Comparison of ENCODE assay signal across 19 cellular contexts in genomic region chr13:20891768-20892167, GRCh38. TPM values are rescaled to one million over a fixed set of nuclear protein-coding genes. Genes with fewer than 3 reads are reported as not detected.
DNase-seq lines count a peak whose midpoint lies in the region; ATAC-seq and TF ChIP-seq lines count a peak whose summit lies in the region.
"Had no signal": no experiment of that assay in that cellular context is flagged by ENCODE, and none has a peak within 500 bp of the region (broad histone marks: within the 10 kb centered on the region; RNA-seq: fewer than 3 reads in every experiment).

No MANE protein-coding gene starts in this region.

- no peaks in the 10 kb centered on the region for H3K9me3 ChIP-seq in CD4-positive, alpha-beta memory T cell (ENCODE audit: control insufficient read depth in 1 of 2, low read length in 2 of 2)
- H3K9me3 ChIP-seq: BLaER1 had no signal

- H3K27me3 ChIP-seq in CD4-positive, alpha-beta memory T cell (ENCODE audit: insufficient read depth, low read length): no peaks in the 10 kb centered on the region
- H3K27me3 ChIP-seq: BLaER1 had no signal

- peak; percentile 19 for DNase-seq in activated CD4-positive, alpha-beta T cell treated with anti-CD3 and anti-CD28 coated beads, Interleukin-2, amount 10 ng/mL, durations not matched to agents 7 days and 5 days
- DNase-seq in activated CD4-positive, alpha-beta T cell treated with anti-CD3 and anti-CD28 coated beads, Interleukin-2, amount 50 U/mL, for 1 hour: no peak
- DNase-seq in CD4-positive, alpha-beta memory T cell: peak in 4 of 5 donors; percentile 43 to 51 (median 48)
- DNase-seq in WTC11 (ENCODE audit: low spot score): no peak
- no peak for DNase-seq in memory B cell (ENCODE audit: low spot score in 2 of 2)
- no peak for DNase-seq in mesothelial cell of epicardium (ENCODE audit: low spot score in 2 of 2, unreplicated experiment in 2 of 2)
- DNase-seq in NCI-H1694 (lab: John Stamatoyannopoulos, UW): no peak
- no peak for DNase-seq in NCI-H1092 (lab: John Stamatoyannopoulos, UW)
- DNase-seq: COR-L47; EL; HFFc6; NCI-H1092 treated with DMSO at 0.1 percent for 48 hours; NCI-H187; NCI-H2171; NCI-H446; NK-92 treated with Interleukin-12 subunit alpha and Interleukin-12 subunit beta, amount 100 ng/mL, for 24 hours; SHP77 treated with DMSO at 0.1 percent for 48 hours had no signal

- H3K4me3 Mint-ChIP-seq in activated CD4-positive, alpha-beta T cell treated with anti-CD3 and anti-CD28 coated beads, Interleukin-2, amount 10 ng/mL, durations not matched to agents 7 days and 5 days: no peak overlapping the region
- peak overlapping the region in 5 of 8 donors; percentile 13 to 57 (median 26) for H3K4me3 Mint-ChIP-seq in CD4-positive, alpha-beta memory T cell
- no peak overlapping the region for H3K4me3 Mint-ChIP-seq in WTC11
- H3K4me3 Mint-ChIP-seq in memory B cell: no peak overlapping the region
- no peak overlapping the region for H3K4me3 Mint-ChIP-seq in mesothelial cell of epicardium
- H3K4me3 Mint-ChIP-seq: HFFc6 had no signal

- peaks cover 21% of the 10 kb centered on the region for H3K4me1 Mint-ChIP-seq in activated CD4-positive, alpha-beta T cell treated with anti-CD3 and anti-CD28 coated beads, Interleukin-2, amount 10 ng/mL, durations not matched to agents 7 days and 5 days
- peaks cover 27 to 62% (median 38%) of the 10 kb centered on the region in 4 donors for H3K4me1 Mint-ChIP-seq in CD4-positive, alpha-beta memory T cell
- no peaks in the 10 kb centered on the region for H3K4me1 Mint-ChIP-seq in WTC11
- peaks cover 17% of the 10 kb centered on the region for H3K4me1 Mint-ChIP-seq in memory B cell
- no peaks in the 10 kb centered on the region for H3K4me1 Mint-ChIP-seq in mesothelial cell of epicardium

- peaks cover 3% of the 10 kb centered on the region for H3K36me3 Mint-ChIP-seq in activated CD4-positive, alpha-beta T cell treated with anti-CD3 and anti-CD28 coated beads, Interleukin-2, amount 10 ng/mL, durations not matched to agents 7 days and 5 days (ENCODE audit: low read depth)
- H3K36me3 Mint-ChIP-seq in CD4-positive, alpha-beta memory T cell: peaks cover 4 to 7% of the 10 kb centered on the region in 2 donors
- 0 out of 2 replicates have a peak, but pooled peaks cover 2% of the 10 kb centered on the region for H3K36me3 Mint-ChIP-seq in WTC11
- H3K36me3 Mint-ChIP-seq in memory B cell: peaks cover 13% of the 10 kb centered on the region
- peaks cover 6% of the 10 kb centered on the region for H3K36me3 Mint-ChIP-seq in mesothelial cell of epicardium

- intact Hi-C loops in CD4-positive, alpha-beta memory T cell (cut with micrococcal nuclease): no loop called here

- no peaks in the 10 kb centered on the region for H3K36me3 ChIP-seq in CD4-positive, alpha-beta memory T cell (ENCODE audit: insufficient read depth, low read length)

- H3K27ac Mint-ChIP-seq in activated CD4-positive, alpha-beta T cell treated with anti-CD3 and anti-CD28 coated beads, Interleukin-2, amount 10 ng/mL, durations not matched to agents 7 days and 5 days: peak overlapping the region; percentile 81
- peak overlapping the region in 4 of 7 donors; percentile 17 to 68 (median 47) for H3K27ac Mint-ChIP-seq in CD4-positive, alpha-beta memory T cell
- no peak overlapping the region for H3K27ac Mint-ChIP-seq in WTC11
- H3K27ac Mint-ChIP-seq in memory B cell: peak overlapping the region; percentile 18
- no peak overlapping the region for H3K27ac Mint-ChIP-seq in mesothelial cell of epicardium
- H3K27ac Mint-ChIP-seq: HFFc6 had no signal

- no peak overlapping the region for H3K27ac ChIP-seq in CD4-positive, alpha-beta memory T cell (ENCODE audit: low read depth, low read length)
- H3K27ac ChIP-seq: BLaER1, KMS-11 had no signal

- CTCF ChIA-PET in activated CD4-positive, alpha-beta T cell treated with anti-CD3 and anti-CD28 coated beads, Interleukin-2, amount 10 ng/mL, durations not matched to agents 7 days and 5 days (lab: Charles Lee): interaction anchor here (0.6 to 1.1 kb wide), 3 partner anchors 14 to 204 kb away, joined by 3 read pairs; no protein-coding TSS in a partner anchor
- CTCF ChIA-PET in CD4-positive, alpha-beta memory T cell (lab: Charles Lee; ENCODE audit: partially characterized antibody): interaction anchor here (0.7 to 1.9 kb wide), 6 partner anchors 8 to 399 kb away, joined by 3 to 7 read pairs (median 3); no protein-coding TSS in a partner anchor
- CTCF ChIA-PET in WTC11 (lab: Charles Lee): no interaction called here

- TF ChIP-seq CTCF in WTC11 (IDR thresholded peaks at IDR 0.05): no peak
- TF ChIP-seq CTCF in mesothelial cell of epicardium (IDR thresholded peaks at IDR 0.05; ENCODE audit: unreplicated experiment): no peak

- no peaks in the 10 kb centered on the region for H3K27me3 Mint-ChIP-seq in activated CD4-positive, alpha-beta T cell treated with anti-CD3 and anti-CD28 coated beads, Interleukin-2, amount 10 ng/mL, durations not matched to agents 7 days and 5 days
- no peaks in the 10 kb centered on the region for H3K27me3 Mint-ChIP-seq in CD4-positive, alpha-beta memory T cell
- H3K27me3 Mint-ChIP-seq in WTC11 (ENCODE audit: low read depth) (no peaks in the 10 kb centered on the region), memory B cell (no peaks in the 10 kb centered on the region), mesothelial cell of epicardium (ENCODE audit: low read depth) (no peaks in the 10 kb centered on the region)

- H3K4me1 ChIP-seq in CD4-positive, alpha-beta memory T cell (ENCODE audit: insufficient read depth, low read length): peaks cover 16% of the 10 kb centered on the region

- POLR2A ChIA-PET in activated CD4-positive, alpha-beta T cell treated with anti-CD3 and anti-CD28 coated beads, Interleukin-2, amount 10 ng/mL, durations not matched to agents 7 days and 5 days (lab: Charles Lee): no interaction called here
- POLR2A ChIA-PET in CD4-positive, alpha-beta memory T cell (lab: Charles Lee; ENCODE audit: partially characterized antibody): interaction anchor here (1.0 to 3.7 kb wide), 3 partner anchors 10 to 188 kb away, joined by 3 to 16 read pairs (median 6); partner anchors contain the start of genes IL17D and XPO4
- POLR2A ChIA-PET in WTC11 (lab: Charles Lee): interaction anchor here (0.6 kb wide), 1 partner anchor 21 kb away, joined by 3 read pairs; no protein-coding TSS in a partner anchor

- no peaks in the 10 kb centered on the region for H3K9me3 Mint-ChIP-seq in activated CD4-positive, alpha-beta T cell treated with anti-CD3 and anti-CD28 coated beads, Interleukin-2, amount 10 ng/mL, durations not matched to agents 7 days and 5 days
- no peaks in the 10 kb centered on the region for H3K9me3 Mint-ChIP-seq in CD4-positive, alpha-beta memory T cell
- H3K9me3 Mint-ChIP-seq in WTC11: no peaks in the 10 kb centered on the region
- no peaks in the 10 kb centered on the region for H3K9me3 Mint-ChIP-seq in memory B cell
- H3K9me3 Mint-ChIP-seq in mesothelial cell of epicardium: no peaks in the 10 kb centered on the region
- H3K9me3 Mint-ChIP-seq: HFFc6 had no signal

- ATAC-seq in WTC11: no peak
- no peak for ATAC-seq in memory B cell (ENCODE audit: low read depth)

- H3K4me3 ChIP-seq in CD4-positive, alpha-beta memory T cell (ENCODE audit: low read length in 2 of 2): no peak overlapping the region
- H3K4me3 ChIP-seq: BLaER1 had no signal

TF ChIP-seq in WTC11, 78 proteins besides CTCF, POLR2A, EP300 and RAD21:
- no peak for TF ChIP-seq SMAD4 (CRISPR knock-in tag; IDR thresholded peaks at IDR 0.05)
- no peak for TF ChIP-seq ZNF532 (CRISPR knock-in tag; IDR thresholded peaks at IDR 0.05; ENCODE audit: borderline replicate concordance)
- TF ChIP-seq ZNF121 (CRISPR knock-in tag; IDR thresholded peaks at IDR 0.05): peak; percentile 50; the same call in 1 of the 2 replicates

RNA-seq across cellular contexts. Expression of gene XPO4, which starts 10.8 kb away (rescaled TPM):
- total RNA-seq in activated CD4-positive, alpha-beta T cell treated with anti-CD3 and anti-CD28 coated beads, Interleukin-2, amount 10 ng/mL, durations not matched to agents 7 days and 5 days: 10 to 100 TPM; 18.9 to 19.0 TPM
- total RNA-seq in CD4-positive, alpha-beta memory T cell: 10 to 100 TPM; 25.5 to 27.4 TPM
- 1 to 10 TPM; 5.2 to 9.2 TPM for polyA plus RNA-seq in CD4-positive, alpha-beta memory T cell
- total RNA-seq in WTC11 (2021) (32.2 to 34.9 TPM (median 33.8 TPM) in 3 replicates), mesothelial cell of epicardium (21.6 to 24.7 TPM (median 22.7 TPM) in 3 replicates)

Comparison
In these comparisons a context has a peak if more than half of its experiments do, and no peak if none do; other contexts are left out.
1. DNase-seq: peak in activated CD4-positive, alpha-beta T cell treated with anti-CD3 and anti-CD28 coated beads, Interleukin-2, amount 10 ng/mL, durations not matched to agents 7 days and 5 days (single experiment) and CD4-positive, alpha-beta memory T cell (4 of 5); none in activated CD4-positive, alpha-beta T cell treated with anti-CD3 and anti-CD28 coated beads, Interleukin-2, amount 50 U/mL, for 1 hour (single experiment), WTC11 (single experiment), memory B cell (0 of 2), mesothelial cell of epicardium (0 of 2), NCI-H1694 (single experiment) and NCI-H1092 (single experiment).
2. H3K27ac Mint-ChIP-seq: peak in activated CD4-positive, alpha-beta T cell treated with anti-CD3 and anti-CD28 coated beads, Interleukin-2, amount 10 ng/mL, durations not matched to agents 7 days and 5 days (single experiment), CD4-positive, alpha-beta memory T cell (4 of 7) and memory B cell (single experiment); none in WTC11 (single experiment) and mesothelial cell of epicardium (single experiment).
3. H3K4me3 Mint-ChIP-seq: peak in CD4-positive, alpha-beta memory T cell (5 of 8); none in activated CD4-positive, alpha-beta T cell treated with anti-CD3 and anti-CD28 coated beads, Interleukin-2, amount 10 ng/mL, durations not matched to agents 7 days and 5 days (single experiment), WTC11 (single experiment), memory B cell (single experiment) and mesothelial cell of epicardium (single experiment).